Comparison of ENCODE assay signal across 15 cellular contexts in the genomic region with DNA sequence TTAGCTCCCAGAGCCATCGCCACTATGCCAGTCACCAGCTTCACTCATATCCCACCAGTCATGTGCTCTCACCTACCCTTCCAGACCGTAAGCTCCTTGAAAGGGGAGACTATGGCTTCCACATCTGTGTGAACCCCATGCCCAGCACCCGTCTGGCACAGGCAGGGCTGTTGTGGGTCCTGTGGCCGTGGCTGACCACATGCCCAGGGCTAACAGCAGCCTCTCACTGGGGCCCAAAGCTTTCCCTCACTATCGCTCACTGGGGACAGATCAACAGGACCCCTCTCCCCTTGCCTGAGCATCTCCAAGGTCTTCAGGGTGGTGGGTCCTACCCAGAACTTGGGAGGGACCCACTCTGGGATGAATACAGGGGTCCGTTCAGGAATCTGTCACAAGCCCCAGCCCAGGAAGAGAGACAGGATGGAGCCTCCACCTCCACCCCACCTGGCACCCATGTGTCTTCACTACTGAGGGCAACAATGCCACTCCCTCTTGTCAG.
DNase-seq lines count a peak whose midpoint lies in the region; ATAC-seq, FAIRE-seq and TF ChIP-seq lines count a peak whose summit lies in the region.
"Had no signal": no experiment of that assay in that cellular context is flagged by ENCODE, and none has a peak within 500 bp of the region (broad histone marks: within the 10 kb centered on the region; RNA-seq: fewer than 3 reads in every experiment).

No MANE protein-coding gene starts in this region.

- H3K9me3 Mint-ChIP-seq in stimulated activated effector memory CD8-positive, alpha-beta T cell treated with anti-CD3 and anti-CD28 coated beads, Interleukin-12 subunit alpha, Interleukin-12 subunit beta, amount 100 ng/mL, for 72 hours: no peaks in the 10 kb centered on the region
- H3K9me3 Mint-ChIP-seq: CD8-positive, alpha-beta T cell had no signal

- no peaks in the 10 kb centered on the region for H3K9me3 ChIP-seq in neuronal stem cell (replicated peaks in 1 of 2; ENCODE audit: control insufficient read depth in 2 of 2, insufficient read depth in 1 of 2, low read depth in 1 of 2, low read length in 2 of 2)
- H3K9me3 ChIP-seq in uterus: no peaks in the 10 kb centered on the region
- H3K9me3 ChIP-seq: BLaER1 treated with 17β-estradiol and CSF1 and Interleukin-3, amounts not matched to agents 10 nM and 100 nM; HAP-1 had no signal

- in situ Hi-C loops in G401 (cut with HindIII; ENCODE audit: low sequenced_read_pairs): no loop called here

- intact Hi-C loops in cardiac septum (cut with DNase I): no loop called here
- intact Hi-C loops in Right ventricle myocardium superior (cut with DNase I): no loop called here
- intact Hi-C loops in uterus (cut with DNase I; ENCODE audit: low total_unique reads): no loop called here

- no CpG with 5 or more reads among the region's 6 CpGs for WGBS in neuronal stem cell (ENCODE audit: extremely low coverage in 2 of 2, insufficient read length in 2 of 2, insufficient replicate concordance in 1 of 2), 2 donors

- H3K18ac ChIP-seq in neuronal stem cell (ENCODE audit: low read length): peak overlapping the region; percentile 32

- no peaks in the 10 kb centered on the region for H3K4me1 Mint-ChIP-seq in stimulated activated effector memory CD8-positive, alpha-beta T cell treated with anti-CD3 and anti-CD28 coated beads, Interleukin-12 subunit alpha, Interleukin-12 subunit beta, amount 100 ng/mL, for 72 hours

- peak overlapping the region; percentile 26 for H3K4ac ChIP-seq in neuronal stem cell (ENCODE audit: low read length)

- H3K9ac ChIP-seq in neuronal stem cell (ENCODE audit: low read depth, low read length, poor library complexity): no peak overlapping the region
- H3K9ac ChIP-seq: BLaER1 treated with 17β-estradiol and CSF1 and Interleukin-3, amounts not matched to agents 10 nM and 100 nM had no signal

- no peak overlapping the region for H3K4me2 ChIP-seq in neuronal stem cell (ENCODE audit: insufficient read depth, low read length, poor library complexity, severe bottlenecking)
- H3K4me2 ChIP-seq: BLaER1 treated with 17β-estradiol and CSF1 and Interleukin-3, amounts not matched to agents 10 nM and 100 nM had no signal

- TF ChIP-seq CTCF in uterus (IDR thresholded peaks at IDR 0.05): no peak

- H2BK15ac ChIP-seq in neuronal stem cell (ENCODE audit: low read length): no peak overlapping the region

- no peak overlapping the region for H3K14ac ChIP-seq in neuronal stem cell (ENCODE audit: low read length)

- FAIRE-seq in frontal cortex (lab: Jason Lieb, UNC): no peak
- FAIRE-seq: GM12878, HepG2 had no signal

- H2BK12ac ChIP-seq in neuronal stem cell (ENCODE audit: low read length): peak overlapping the region; percentile 23

- H4K91ac ChIP-seq in neuronal stem cell (ENCODE audit: low read depth, low read length, poor library complexity): no peak overlapping the region

- no peak overlapping the region for H2AFZ ChIP-seq in neuronal stem cell (ENCODE audit: low read length)

- no peak overlapping the region for H3K23ac ChIP-seq in neuronal stem cell (ENCODE audit: low read depth, low read length, poor library complexity)

- TF ChIP-seq POLR2A in uterus (IDR thresholded peaks at IDR 0.05): no peak

- H3K79me1 ChIP-seq in neuronal stem cell (ENCODE audit: low read depth, low read length): no peaks in the 10 kb centered on the region

- H2AK5ac ChIP-seq in neuronal stem cell (ENCODE audit: low read depth, low read length): peak overlapping the region; percentile 74

- H3K27ac Mint-ChIP-seq in stimulated activated effector memory CD8-positive, alpha-beta T cell treated with anti-CD3 and anti-CD28 coated beads, Interleukin-12 subunit alpha, Interleukin-12 subunit beta, amount 100 ng/mL, for 72 hours: peak overlapping the region; percentile 23
- H3K27ac Mint-ChIP-seq: CD8-positive, alpha-beta T cell had no signal

- H3K27ac ChIP-seq in neuronal stem cell (replicated peaks; ENCODE audit: low read length) (no peak overlapping the region), uterus (no peak overlapping the region)
- H3K27ac ChIP-seq: BLaER1 treated with 17β-estradiol and CSF1 and Interleukin-3, amounts not matched to agents 10 nM and 100 nM had no signal

- no peaks in the 10 kb centered on the region for H3K36me3 Mint-ChIP-seq in stimulated activated effector memory CD8-positive, alpha-beta T cell treated with anti-CD3 and anti-CD28 coated beads, Interleukin-12 subunit alpha, Interleukin-12 subunit beta, amount 100 ng/mL, for 72 hours
- H3K36me3 Mint-ChIP-seq: CD8-positive, alpha-beta T cell had no signal

- H3K36me3 ChIP-seq in neuronal stem cell (replicated peaks in 1 of 2; ENCODE audit: control insufficient read depth in 2 of 2, insufficient read depth in 2 of 2, low read length in 2 of 2) (no peaks in the 10 kb centered on the region), uterus (no peaks in the 10 kb centered on the region)
- H3K36me3 ChIP-seq: BLaER1 treated with 17β-estradiol and CSF1 and Interleukin-3, amounts not matched to agents 10 nM and 100 nM; HAP-1 had no signal

- H3K4me1 ChIP-seq in neuronal stem cell (ENCODE audit: control insufficient read depth in 2 of 2, insufficient read depth in 1 of 2, low read depth in 1 of 2, low read length in 2 of 2) (peaks cover 0 to 22% of the 10 kb centered on the region in 2 donors), uterus (no peaks in the 10 kb centered on the region)
- H3K4me1 ChIP-seq: BLaER1 treated with 17β-estradiol and CSF1 and Interleukin-3, amounts not matched to agents 10 nM and 100 nM had no signal

- H3K4me3 ChIP-seq in neuronal stem cell (ENCODE audit: low read length in 2 of 2): no peak overlapping the region
- H3K4me3 ChIP-seq in uterus: no peak overlapping the region
- H3K4me3 ChIP-seq: BLaER1 treated with 17β-estradiol and CSF1 and Interleukin-3, amounts not matched to agents 10 nM and 100 nM; GM12878; HAP-1 had no signal

- no peak overlapping the region for H3K4me3 Mint-ChIP-seq in stimulated activated effector memory CD8-positive, alpha-beta T cell treated with anti-CD3 and anti-CD28 coated beads, Interleukin-12 subunit alpha, Interleukin-12 subunit beta, amount 100 ng/mL, for 72 hours
- H3K4me3 Mint-ChIP-seq: CD8-positive, alpha-beta T cell had no signal

- H3K27me3 ChIP-seq in neuronal stem cell (ENCODE audit: control insufficient read depth in 3 of 3, insufficient read depth in 3 of 3, low read depth in 1 of 3, low read length in 3 of 3): no peaks in the 10 kb centered on the region
- H3K27me3 ChIP-seq in uterus: no peaks in the 10 kb centered on the region
- H3K27me3 ChIP-seq: BLaER1 treated with 17β-estradiol and CSF1 and Interleukin-3, amounts not matched to agents 10 nM and 100 nM had no signal

- peak overlapping the region; percentile 32 for H4K8ac ChIP-seq in neuronal stem cell (ENCODE audit: low read depth, low read length)

- DNase-seq in cardiac septum (ENCODE audit: low spot score) (peak; percentile 74), Right ventricle myocardium superior (no peak), neuronal stem cell (ENCODE audit: low spot score) (no peak), uterus (no peak), G401 (ENCODE audit: low spot score) (no peak), frontal cortex (ENCODE audit: low spot score in 2 of 2) (no peak)
- DNase-seq in stimulated activated effector memory CD8-positive, alpha-beta T cell treated with anti-CD3 and anti-CD28 coated beads, Interleukin-12 subunit alpha, Interleukin-12 subunit beta, amount 100 ng/mL, for 72 hours (ENCODE audit: low spot score in 2 of 2): no peak
- DNase-seq: 8988T; Calu3; CD8-positive, alpha-beta T cell; DMS79 treated with DMSO at 0.1 percent for 48 hours had no signal

- H2BK120ac ChIP-seq in neuronal stem cell (ENCODE audit: low read depth, low read length): peak overlapping the region; percentile 17

- no peak for ATAC-seq in Right ventricle myocardium superior (ENCODE audit: poor library complexity)
- no peak for ATAC-seq in stimulated activated effector memory CD8-positive, alpha-beta T cell treated with anti-CD3 and anti-CD28 coated beads, Interleukin-12 subunit alpha, Interleukin-12 subunit beta, amount 100 ng/mL, for 72 hours
- ATAC-seq: CD8-positive, alpha-beta T cell; GM12878; HepG2 had no signal

- no peak overlapping the region for H2BK5ac ChIP-seq in neuronal stem cell (ENCODE audit: low read length)
